In the genomic region with DNA sequence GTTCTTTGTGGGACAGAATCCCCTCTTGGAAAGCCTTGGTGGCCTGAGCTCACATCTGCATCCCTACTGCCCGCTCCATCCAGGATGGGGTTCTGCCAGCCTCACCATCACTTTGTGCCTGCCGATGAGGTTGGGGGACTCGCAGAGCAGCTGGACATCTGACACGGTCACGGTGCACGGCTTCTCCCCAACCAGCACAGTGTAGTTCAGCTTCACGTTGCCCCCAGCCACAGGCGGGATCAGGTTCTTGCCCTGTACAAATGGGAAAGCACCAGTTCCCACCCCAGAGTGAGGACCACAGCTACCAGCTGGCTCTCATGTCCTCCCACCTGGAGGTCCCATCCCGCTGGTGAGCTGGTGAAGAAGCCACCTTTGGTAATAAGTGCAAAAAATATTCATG, we compare ENCODE assay signal across 33 cellular contexts.
"Had no signal": no experiment of that assay in that cellular context is flagged by ENCODE, and none has a peak within 500 bp of the region (broad histone marks: within the 10 kb centered on the region; RNA-seq: fewer than 3 reads in every experiment).

No MANE protein-coding gene starts in this region.

- H3K27ac ChIP-seq: adrenal gland, body of pancreas, brain microvascular endothelial cell, breast epithelium, VCaP had no signal

- DNase-seq: activated B cell treated with CpG ODN at 0.5 μM for 24 hours; activated CD4-positive, alpha-beta memory T cell treated with anti-CD3 and anti-CD28 coated beads for 36 hours; activated CD4-positive, alpha-beta T cell treated with anti-CD3 and anti-CD28 coated beads for 4 hours; activated CD4-positive, alpha-beta T cell treated with anti-CD3 and anti-CD28 coated beads, Interleukin-2, amount 10 ng/mL, durations not matched to agents 24 days and 14 days; activated CD4-positive, alpha-beta T cell treated with anti-CD3 and anti-CD28 coated beads, Interleukin-2, amount 50 U/mL, for 1 hour; activated CD4-positive, alpha-beta T cell treated with anti-CD3 and anti-CD28 coated beads, Interleukin-2, amount 50 U/mL, for 4 hours; activated CD4-positive, CD25-positive, alpha-beta regulatory T cell treated with anti-CD3 and anti-CD28 coated beads, Interleukin-2, amount 50 U/mL, for 72 hours; activated CD8-positive, alpha-beta memory T cell treated with anti-CD3 and anti-CD28 coated beads, Interleukin-2, amount 50 U/mL, for 4 hours; activated CD8-positive, alpha-beta T cell treated with anti-CD3 and anti-CD28 coated beads for 36 hours; activated effector memory CD4-positive, alpha-beta T cell treated with anti-CD3 and anti-CD28 coated beads, Interleukin-2, amount 50 U/mL, for 16 hours; activated gamma-delta T cell treated with Interleukin-2 at 50 U/mL for 16 hours; activated naive CD4-positive, alpha-beta T cell; activated naive CD4-positive, alpha-beta T cell treated with anti-CD3 and anti-CD28 coated beads for 36 hours; activated naive CD4-positive, alpha-beta T cell treated with anti-CD3 and anti-CD28 coated beads, Interleukin-2, amount 50 U/mL, for 16 hours; activated naive CD8-positive, alpha-beta T cell treated with anti-CD3 and anti-CD28 coated beads for 36 hours; activated T-cell treated with anti-CD3 and anti-CD28 coated beads for 4 hours; activated T-cell treated with anti-CD3 and anti-CD28 coated beads, Interleukin-2, amount 50 U/mL, for 1 hour; activated T-cell treated with anti-CD3 and anti-CD28 coated beads, Interleukin-2, amount 50 U/mL, for 4 hours; activated T-cell treated with anti-CD3 and anti-CD28 coated beads, Interleukin-2, amount 50 U/mL, for 72 hours; adrenal gland; amniotic stem cell; body of pancreas; brain microvascular endothelial cell; central memory CD4-positive, alpha-beta T cell; T-helper 1 cell; T-helper 2 cell; T-helper 9 cell had no signal

- H3K27me3 ChIP-seq: adrenal gland, body of pancreas, brain microvascular endothelial cell, breast epithelium had no signal

- ATAC-seq: activated CD8-positive, alpha-beta T cell treated with anti-CD3 and anti-CD28 coated beads for 36 hours; activated naive CD4-positive, alpha-beta T cell treated with anti-CD3 and anti-CD28 coated beads, Interleukin-2, amount 50 U/mL, for 72 hours; activated T-cell treated with anti-CD3 and anti-CD28 coated beads, Interleukin-2, amount 50 U/mL, for 4 hours; activated T-cell treated with anti-CD3 and anti-CD28 coated beads, Interleukin-2, amount 50 U/mL, for 72 hours; activated T-helper 17 cell treated with anti-CD3 and anti-CD28 coated beads, Interleukin-2, amount 50 U/mL, for 72 hours; body of pancreas had no signal

- H3K4me3 ChIP-seq: adrenal gland, body of pancreas, breast epithelium had no signal

- H3K36me3 ChIP-seq: adrenal gland, brain microvascular endothelial cell, breast epithelium had no signal

- FAIRE-seq: astrocyte, TTC549 had no signal

- H3K9me3 ChIP-seq: adrenal gland, body of pancreas, breast epithelium had no signal

- H3K4me1 ChIP-seq: adrenal gland, body of pancreas, breast epithelium had no signal
